ENCODE assay signal across 1 cellular context in genomic region chr17:7483238-7484066, GRCh38.
TF ChIP-seq lines count a peak whose summit lies in the region.

No MANE protein-coding gene starts in this region.

TF ChIP-seq in HEK293, 187 proteins besides CTCF, POLR2A, EP300 and RAD21 (continued from another document and continues in another):
- TF ChIP-seq TSHZ1 (tag by site-specific recombination; IDR thresholded peaks at IDR 0.05; ENCODE audit: borderline replicate concordance), result peak; percentile 77
- peak; percentile 49; the same call in 1 of the 2 replicates for TF ChIP-seq ZNF501 (tag by site-specific recombination; IDR thresholded peaks at IDR 0.05)
- peak; percentile 58; the same call in 1 of the 2 replicates for TF ChIP-seq ZNF24 (tag by site-specific recombination; IDR thresholded peaks at IDR 0.05)
- TF ChIP-seq ZNF561 (tag by site-specific recombination; IDR thresholded peaks at IDR 0.05; ENCODE audit: borderline replicate concordance), result 0 out of 2 replicates have a peak, but pooled peaks have one; percentile 52
- peak; percentile 63; the same call in 1 of the 2 replicates for TF ChIP-seq KLF16 (tag by site-specific recombination; IDR thresholded peaks at IDR 0.05)
- peak; percentile 95 for TF ChIP-seq PRDM10 (tag by site-specific recombination; IDR thresholded peaks at IDR 0.05)
- no peak for TF ChIP-seq ZNF513 (tag by site-specific recombination; IDR thresholded peaks at IDR 0.05)
- peak; percentile 80 for TF ChIP-seq KLF17 (tag by site-specific recombination; IDR thresholded peaks at IDR 0.05)
- peak; percentile 92 for TF ChIP-seq ZNF335 (tag by site-specific recombination; conservative IDR thresholded peaks at IDR 0.05)
- peak; percentile 36; the same call in 1 of the 2 replicates for TF ChIP-seq ZNF639 (tag by site-specific recombination; IDR thresholded peaks at IDR 0.05)
- TF ChIP-seq HIC1 (tag by site-specific recombination; IDR thresholded peaks at IDR 0.05), result peak; percentile 67; the same call in 1 of the 2 replicates
- peak; percentile 32; the same call in 1 of the 2 replicates for TF ChIP-seq ZSCAN23 (tag by site-specific recombination; IDR thresholded peaks at IDR 0.05)
- peak; percentile 84 for TF ChIP-seq KLF8 (tag by site-specific recombination; IDR thresholded peaks at IDR 0.05)
- peak; percentile 90 for TF ChIP-seq GLIS2 (tag by site-specific recombination; IDR thresholded peaks at IDR 0.05)
- TF ChIP-seq ZNF558 (tag by site-specific recombination; IDR thresholded peaks at IDR 0.05), result peak; percentile 65; the same call in 1 of the 2 replicates
- TF ChIP-seq ZIC2 (tag by site-specific recombination; IDR thresholded peaks at IDR 0.05), result no peak
- TF ChIP-seq ZNF747 (tag by site-specific recombination; IDR thresholded peaks at IDR 0.05), result no peak
- TF ChIP-seq ZNF311 (tag by site-specific recombination; IDR thresholded peaks at IDR 0.05; ENCODE audit: borderline replicate concordance), result no peak
- TF ChIP-seq ZNF354C (tag by site-specific recombination; IDR thresholded peaks at IDR 0.05; ENCODE audit: borderline replicate concordance, low read depth), result no peak
- TF ChIP-seq ZNF19 (tag by site-specific recombination; IDR thresholded peaks at IDR 0.05; ENCODE audit: low read depth), result no peak
- TF ChIP-seq ZNF792 (tag by site-specific recombination; IDR thresholded peaks at IDR 0.05), result no peak
- no peak; the same call in 1 of the 2 replicates for TF ChIP-seq SP3 (tag by site-specific recombination; IDR thresholded peaks at IDR 0.05)
- TF ChIP-seq ZNF645 (tag by site-specific recombination; IDR thresholded peaks at IDR 0.05), result no peak
- peak; percentile 76 for TF ChIP-seq ZBTB17 (tag by site-specific recombination; IDR thresholded peaks at IDR 0.05)
- TF ChIP-seq ZBTB49 (tag by site-specific recombination; IDR thresholded peaks at IDR 0.05; ENCODE audit: low read depth), result no peak
- TF ChIP-seq ZBTB11 (tag by site-specific recombination; conservative IDR thresholded peaks at IDR 0.05; ENCODE audit: low read depth), result peak; percentile 27
- peak; percentile 66 for TF ChIP-seq SP7 (tag by site-specific recombination; IDR thresholded peaks at IDR 0.05)
- no peak for TF ChIP-seq ZNF521 (tag by site-specific recombination; IDR thresholded peaks at IDR 0.05)
- TF ChIP-seq ZEB2 (tag by site-specific recombination; IDR thresholded peaks at IDR 0.05), result peak; percentile 50; the same call in 1 of the 2 replicates
- no peak for TF ChIP-seq ZNF155 (tag by site-specific recombination; IDR thresholded peaks at IDR 0.05)
- peak; percentile 17; the same call in 1 of the 2 replicates for TF ChIP-seq OSR2 (tag by site-specific recombination; IDR thresholded peaks at IDR 0.05)
- TF ChIP-seq BCL6B (tag by site-specific recombination; IDR thresholded peaks at IDR 0.05), result no peak
- peak; percentile 90 for TF ChIP-seq ZNF600 (tag by site-specific recombination; IDR thresholded peaks at IDR 0.05)
- TF ChIP-seq SALL2 (tag by site-specific recombination; IDR thresholded peaks at IDR 0.05; ENCODE audit: borderline replicate concordance), result no peak
